In genomic region chr19:33505823-33506222, GRCh38 we compare ENCODE assay signal across 13 cellular contexts.
"Had no signal": no experiment of that assay in that cellular context is flagged by ENCODE, and none has a peak within 500 bp of the region (broad histone marks: within the 10 kb centered on the region; RNA-seq: fewer than 3 reads in every experiment).

No MANE protein-coding gene starts in this region.

- H3K4me2 ChIP-seq: hepatocyte had no signal

- H3K9me3 Mint-ChIP-seq: dendritic cell treated with granulocyte-macrophage colony-stimulating factor and Interleukin-4, amounts not matched to agents 40 ng/mL and 50 ng/mL, for 4 days; stimulated activated naive B cell treated with anti-CD40 and anti-IgM and Interleukin-4, amounts not matched to agents 10 μg/mL and 1 μg/mL and 100 μg/mL, for 72 hours had no signal

- H3K4me3 ChIP-seq: hepatocyte had no signal

- H2AFZ ChIP-seq: hepatocyte had no signal

- H3K79me2 ChIP-seq: hepatocyte had no signal

- DNase-seq: activated CD4-positive, alpha-beta T cell treated with anti-CD3 and anti-CD28 coated beads, Interleukin-2, amount 50 U/mL, for 48 hours; activated naive CD4-positive, alpha-beta T cell treated with Interleukin-2 at 50 U/mL for 16 hours; aorta; effector CD8-positive, alpha-beta T cell; left cardiac atrium; mesenchymal stem cell; naive thymus-derived CD4-positive, alpha-beta T cell; nucleus accumbens; stimulated activated naive B cell treated with anti-CD40 and anti-IgM and Interleukin-4, amounts not matched to agents 10 μg/mL and 1 μg/mL and 100 μg/mL, for 72 hours; SW 1271 had no signal

- H3K4me3 Mint-ChIP-seq: dendritic cell treated with granulocyte-macrophage colony-stimulating factor and Interleukin-4, amounts not matched to agents 40 ng/mL and 50 ng/mL, for 4 days; naive thymus-derived CD4-positive, alpha-beta T cell; stimulated activated naive B cell treated with anti-CD40 and anti-IgM and Interleukin-4, amounts not matched to agents 10 μg/mL and 1 μg/mL and 100 μg/mL, for 72 hours had no signal

- H3K27ac Mint-ChIP-seq: activated T-helper 2 cell treated with anti-CD3 and anti-CD28 coated beads, Interferon-gamma antibody, Interleukin-2, Interleukin-4, amounts not matched to agents 10 μg/mL and 5 μg/mL and 100 μg/mL, durations not matched to agents 14 hours and 24 hours and 36 hours; dendritic cell treated with granulocyte-macrophage colony-stimulating factor and Interleukin-4, amounts not matched to agents 40 ng/mL and 50 ng/mL, for 4 days; stimulated activated naive B cell treated with anti-CD40 and anti-IgM and Interleukin-4, amounts not matched to agents 10 μg/mL and 1 μg/mL and 100 μg/mL, for 72 hours had no signal

- H3K27ac ChIP-seq: hepatocyte had no signal

- ATAC-seq: left cardiac atrium; naive thymus-derived CD4-positive, alpha-beta T cell; stimulated activated naive B cell treated with anti-CD40 and anti-IgM and Interleukin-4, amounts not matched to agents 10 μg/mL and 1 μg/mL and 100 μg/mL, for 72 hours had no signal

- H3K27me3 Mint-ChIP-seq: dendritic cell treated with granulocyte-macrophage colony-stimulating factor and Interleukin-4, amounts not matched to agents 40 ng/mL and 50 ng/mL, for 4 days; naive thymus-derived CD4-positive, alpha-beta T cell; stimulated activated naive B cell treated with anti-CD40 and anti-IgM and Interleukin-4, amounts not matched to agents 10 μg/mL and 1 μg/mL and 100 μg/mL, for 72 hours had no signal

- H3K27me3 ChIP-seq: hepatocyte had no signal
